ENCODE assay signal across 8 cellular contexts in the genomic region with DNA sequence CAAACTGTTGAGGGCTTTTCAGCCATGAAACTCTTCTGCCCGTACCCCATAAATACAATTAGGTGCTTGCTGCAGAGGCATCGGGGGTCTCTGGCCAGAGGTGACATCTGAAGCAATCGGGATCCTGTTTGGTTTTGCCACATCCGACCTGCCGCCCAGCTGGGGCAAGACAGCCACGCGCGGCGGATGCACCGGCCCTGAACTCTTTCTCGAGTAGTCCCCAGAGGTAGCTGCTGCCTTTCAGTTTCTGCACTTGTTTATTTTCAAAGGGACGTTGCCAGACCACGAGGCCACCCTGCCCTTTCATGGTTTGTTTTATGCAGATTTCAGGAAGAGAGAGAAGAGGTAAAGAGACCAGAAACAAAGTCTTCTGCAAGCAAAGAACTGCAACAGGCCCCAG. TPM values are rescaled to one million over a fixed set of nuclear protein-coding genes. Genes with fewer than 3 reads are reported as not detected.
A peak's percentile ranks its signal among the peaks of the same experiment; 100 is the strongest.
DNase-seq lines count a peak whose midpoint lies in the region; ATAC-seq and TF ChIP-seq lines count a peak whose summit lies in the region.

No MANE protein-coding gene starts in this region.

- no peaks in the 10 kb centered on the region for H3K9me3 ChIP-seq in gastrocnemius medialis

- H3K27ac ChIP-seq in gastrocnemius medialis, result no peak overlapping the region

- in situ Hi-C loops in gastrocnemius medialis (cut with MboI; ENCODE audit: low sequenced_read_pairs in 4 of 4), result no loop called here

- H3K27me3 ChIP-seq in gastrocnemius medialis, result no peaks in the 10 kb centered on the region

- ATAC-seq in HG03103 (IDR thresholded peaks at IDR 0.05; ENCODE audit: low read depth, unreplicated experiment) (peak; percentile 82), gastrocnemius medialis (no peak)

- no peak for TF ChIP-seq CTCF in gastrocnemius medialis (IDR thresholded peaks at IDR 0.05 in 4 of 5, conservative IDR thresholded peaks at IDR 0.05 in 1 of 5)

- no peak overlapping the region for H3K4me3 ChIP-seq in gastrocnemius medialis

- intact Hi-C loops in gastrocnemius medialis (cut with DNase I; ENCODE audit: low total_unique reads), result no loop called here

- no peak for TF ChIP-seq POLR2A in gastrocnemius medialis (IDR thresholded peaks at IDR 0.05)

- H3K4me1 ChIP-seq in gastrocnemius medialis, result peaks cover 37 to 38% of the 10 kb centered on the region in 2 donors

- DNase-seq in stimulated activated CD4-positive, alpha-beta T cell treated with anti-CD3 and anti-CD28 coated beads, Interleukin-4, amount 100 ng/mL, for 1 hour, result peak; percentile 21
- no peak for DNase-seq in stimulated activated CD4-positive, alpha-beta T cell treated with anti-CD3 and anti-CD28 coated beads, Interleukin-12 subunit alpha, Interleukin-12 subunit beta, amount 100 ng/mL, for 4 hours
- DNase-seq in activated CD8-positive, alpha-beta memory T cell treated with anti-CD3 and anti-CD28 coated beads for 24 hours, result peak; percentile 72
- DNase-seq in lung microvascular endothelial cell (ENCODE audit: low read depth in 2 of 2), result peak; percentile 69 to 82
- DNase-seq in RKO (ENCODE audit: low spot score), result no peak
- no peak for DNase-seq in gastrocnemius medialis
- DNase-seq in NCI-H1694 treated with DMSO at 0.1 percent for 48 hours (lab: John Stamatoyannopoulos, UW), result no peak

- H3K36me3 ChIP-seq in gastrocnemius medialis, result no peaks in the 10 kb centered on the region

RNA-seq across cellular contexts. Expression of gene MLXIP, which starts 10.6 kb away (rescaled TPM):
- total RNA-seq in lung microvascular endothelial cell (15.7 and 20.0 TPM in 2 replicates), gastrocnemius medialis (10 to 100 TPM; 36.6 to 89.4 (median 79.7) TPM)

RNA-seq across cellular contexts. Expression of gene BCL7A, which starts 46.3 kb away (rescaled TPM):
- total RNA-seq in lung microvascular endothelial cell (5.4 and 6.3 TPM in 2 replicates), gastrocnemius medialis (10 to 100 TPM in 3 of 4 donors, 1 to 10 TPM in 1; 9.8 to 23.5 (median 13.7) TPM)

Comparison
In these comparisons a context has a peak if more than half of its experiments do, and no peak if none do; other contexts are left out.
1. DNase-seq: peak in stimulated activated CD4-positive, alpha-beta T cell treated with anti-CD3 and anti-CD28 coated beads, Interleukin-4, amount 100 ng/mL, for 1 hour (single experiment), activated CD8-positive, alpha-beta memory T cell treated with anti-CD3 and anti-CD28 coated beads for 24 hours (single experiment) and lung microvascular endothelial cell (2 of 2); none in stimulated activated CD4-positive, alpha-beta T cell treated with anti-CD3 and anti-CD28 coated beads, Interleukin-12 subunit alpha, Interleukin-12 subunit beta, amount 100 ng/mL, for 4 hours (single experiment), RKO (single experiment), gastrocnemius medialis (0 of 2) and NCI-H1694 treated with DMSO at 0.1 percent for 48 hours (single experiment).